In genomic region chr6:113735487-113735886, GRCh38 we compare ENCODE assay signal across 2 cellular contexts.
TF ChIP-seq lines count a peak whose summit lies in the region.

No MANE protein-coding gene starts in this region.

TF ChIP-seq in SK-N-SH, 30 proteins besides CTCF, POLR2A, EP300 and RAD21 (continued from another document):
- TF ChIP-seq REST (IDR thresholded peaks at IDR 0.05; ENCODE audit: low read depth, low read length) (no peak), RXRA (IDR thresholded peaks at IDR 0.05; ENCODE audit: borderline replicate concordance, low read depth) (no peak), NRF1 (IDR thresholded peaks at IDR 0.05; ENCODE audit: low read depth, low read length) (no peak), RFX5 (IDR thresholded peaks at IDR 0.05; ENCODE audit: low read length) (no peak)

TF ChIP-seq in SK-N-SH treated with all-trans-retinoic acid at 6 μM for 48 hours, 23 proteins besides CTCF, POLR2A, EP300 and RAD21 (continued from another document):
- no peak for TF ChIP-seq PATZ1 (CRISPR knock-in tag; IDR thresholded peaks at IDR 0.05; ENCODE audit: borderline replicate concordance)
- TF ChIP-seq PPARA (CRISPR knock-in tag; IDR thresholded peaks at IDR 0.05; ENCODE audit: borderline replicate concordance) = no peak
- TF ChIP-seq ZFP3 (CRISPR knock-in tag; IDR thresholded peaks at IDR 0.05) = no peak
- no peak for TF ChIP-seq BACH2 (CRISPR knock-in tag; IDR thresholded peaks at IDR 0.05; ENCODE audit: borderline replicate concordance)
- TF ChIP-seq ARNTL (CRISPR knock-in tag; IDR thresholded peaks at IDR 0.05; ENCODE audit: borderline replicate concordance, low read depth) = no peak
- TF ChIP-seq SNAI2 (CRISPR knock-in tag; IDR thresholded peaks at IDR 0.05) = no peak
- TF ChIP-seq CREB5 (CRISPR knock-in tag; IDR thresholded peaks at IDR 0.05; ENCODE audit: low read depth) = no peak
- no peak for TF ChIP-seq RARB (CRISPR knock-in tag; IDR thresholded peaks at IDR 0.05)
